ENCODE assay signal across 15 cellular contexts in the genomic region with DNA sequence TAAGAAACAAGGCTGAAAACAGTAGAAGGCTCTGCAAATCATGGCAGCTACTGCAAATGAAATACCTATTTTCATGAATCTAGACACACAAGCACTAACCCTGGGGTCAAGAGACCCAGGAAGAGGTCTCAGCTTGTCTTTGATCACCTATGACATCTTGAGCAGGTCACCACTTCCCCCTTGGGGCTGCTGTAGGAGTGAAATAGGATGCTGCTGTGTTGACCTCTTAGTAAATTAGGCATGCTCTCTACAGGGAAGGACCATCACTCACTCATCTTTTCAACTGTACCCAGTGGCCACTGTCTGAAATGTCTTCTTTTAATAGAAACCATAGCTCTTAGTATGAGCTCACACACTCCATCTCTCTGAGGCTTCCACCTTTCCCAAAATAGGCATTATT.
DNase-seq lines count a peak whose midpoint lies in the region; ATAC-seq and TF ChIP-seq lines count a peak whose summit lies in the region.
"Had no signal": no experiment of that assay in that cellular context is flagged by ENCODE, and none has a peak within 500 bp of the region (broad histone marks: within the 10 kb centered on the region; RNA-seq: fewer than 3 reads in every experiment).

No MANE protein-coding gene starts in this region.

- H3K27me3 Mint-ChIP-seq in stimulated activated naive CD8-positive, alpha-beta T cell treated with anti-CD3 and anti-CD28 coated beads, Interleukin-15, Interleukin-2, amounts not matched to agents 100 ng/mL and 50 ng/mL, for 24 hours: no peaks in the 10 kb centered on the region
- no peaks in the 10 kb centered on the region for H3K27me3 Mint-ChIP-seq in IgD-negative memory B cell
- no peaks in the 10 kb centered on the region for H3K27me3 Mint-ChIP-seq in central memory CD8-positive, alpha-beta T cell

- peaks cover 87% of the 10 kb centered on the region for H3K4me1 Mint-ChIP-seq in stimulated activated naive CD8-positive, alpha-beta T cell treated with anti-CD3 and anti-CD28 coated beads, Interleukin-15, Interleukin-2, amounts not matched to agents 100 ng/mL and 50 ng/mL, for 24 hours (ENCODE audit: low read depth)
- H3K4me1 Mint-ChIP-seq in IgD-negative memory B cell: peaks cover 26 to 41% (median 33%) of the 10 kb centered on the region in 3 donors
- peaks cover 96% of the 10 kb centered on the region for H3K4me1 Mint-ChIP-seq in central memory CD8-positive, alpha-beta T cell

- H3K9me3 ChIP-seq in vagina: no peaks in the 10 kb centered on the region

- no peak overlapping the region for H3K4me3 ChIP-seq in vagina
- H3K4me3 ChIP-seq: upper lobe of right lung had no signal

- peaks cover 16% of the 10 kb centered on the region for H3K9me3 Mint-ChIP-seq in stimulated activated naive CD8-positive, alpha-beta T cell treated with anti-CD3 and anti-CD28 coated beads, Interleukin-15, Interleukin-2, amounts not matched to agents 100 ng/mL and 50 ng/mL, for 24 hours
- peaks cover 1 to 23% (median 12%) of the 10 kb centered on the region in 3 donors for H3K9me3 Mint-ChIP-seq in IgD-negative memory B cell
- H3K9me3 Mint-ChIP-seq in central memory CD8-positive, alpha-beta T cell: peaks cover 2% of the 10 kb centered on the region

- H3K4me3 Mint-ChIP-seq in stimulated activated naive CD8-positive, alpha-beta T cell treated with anti-CD3 and anti-CD28 coated beads, Interleukin-15, Interleukin-2, amounts not matched to agents 100 ng/mL and 50 ng/mL, for 24 hours: no peak overlapping the region
- peak overlapping the region in 1 of 4 donors; percentile 48 for H3K4me3 Mint-ChIP-seq in IgD-negative memory B cell
- H3K4me3 Mint-ChIP-seq in central memory CD8-positive, alpha-beta T cell: peak overlapping the region; percentile 3

- no peak for DNase-seq in stimulated activated naive CD8-positive, alpha-beta T cell treated with anti-CD3 and anti-CD28 coated beads, Interleukin-15, Interleukin-2, amounts not matched to agents 100 U/mL and 50 U/mL, for 24 hours
- DNase-seq in central memory CD8-positive, alpha-beta T cell (ENCODE audit: low spot score in 2 of 2): no peak
- DNase-seq in vagina (ENCODE audit: extremely low spot score in 2 of 2): no peak
- DNase-seq in nucleus accumbens (lab: John Stamatoyannopoulos, UW): no peak
- DNase-seq in NCI-H1930 (lab: John Stamatoyannopoulos, UW): no peak
- no peak for DNase-seq in NCI-H2081 (lab: John Stamatoyannopoulos, UW)
- DNase-seq: activated CD8-positive, alpha-beta memory T cell treated with anti-CD3 and anti-CD28 coated beads, Interleukin-2, amount 50 U/mL, for 48 hours; amygdala; KG1; NCI-H1105 treated with DMSO at 0.1 percent for 48 hours; SK-N-SH; stimulated activated CD4-positive, alpha-beta T cell treated with anti-CD3 and anti-CD28 coated beads, Interleukin-4, amount 100 ng/mL, for 24 hours; upper lobe of right lung had no signal

- H3K36me3 Mint-ChIP-seq in stimulated activated naive CD8-positive, alpha-beta T cell treated with anti-CD3 and anti-CD28 coated beads, Interleukin-15, Interleukin-2, amounts not matched to agents 100 ng/mL and 50 ng/mL, for 24 hours (ENCODE audit: low read depth): peaks cover 92% of the 10 kb centered on the region
- H3K36me3 Mint-ChIP-seq in IgD-negative memory B cell: peaks cover 9% of the 10 kb centered on the region
- peaks cover 17% of the 10 kb centered on the region for H3K36me3 Mint-ChIP-seq in central memory CD8-positive, alpha-beta T cell (ENCODE audit: insufficient read depth)

- intact Hi-C loops in vagina (cut with DNase I): no loop called here

- TF ChIP-seq CTCF in vagina (IDR thresholded peaks at IDR 0.05): no peak

- H3K27me3 ChIP-seq in vagina: no peaks in the 10 kb centered on the region
- H3K27me3 ChIP-seq: upper lobe of right lung had no signal

- peak overlapping the region; percentile 43 for H3K27ac ChIP-seq in vagina
- H3K27ac ChIP-seq: upper lobe of right lung had no signal

- ATAC-seq in stimulated activated naive CD8-positive, alpha-beta T cell treated with anti-CD3 and anti-CD28 coated beads, Interleukin-15, Interleukin-2, amounts not matched to agents 100 U/mL and 50 U/mL, for 24 hours: no peak
- peak; percentile 12 for ATAC-seq in central memory CD8-positive, alpha-beta T cell (replicated peaks; ENCODE audit: extremely low read depth, poor library complexity, severe bottlenecking)

- H3K36me3 ChIP-seq in vagina: no peaks in the 10 kb centered on the region
- H3K36me3 ChIP-seq: upper lobe of right lung had no signal

- peaks cover 29% of the 10 kb centered on the region for H3K4me1 ChIP-seq in vagina
- H3K4me1 ChIP-seq: upper lobe of right lung had no signal

- peak overlapping the region; percentile 79 for H3K27ac Mint-ChIP-seq in stimulated activated naive CD8-positive, alpha-beta T cell treated with anti-CD3 and anti-CD28 coated beads, Interleukin-15, Interleukin-2, amounts not matched to agents 100 ng/mL and 50 ng/mL, for 24 hours
- peak overlapping the region; percentile 12 to 81 (median 28) for H3K27ac Mint-ChIP-seq in IgD-negative memory B cell
- H3K27ac Mint-ChIP-seq in central memory CD8-positive, alpha-beta T cell (ENCODE audit: low read depth): peak overlapping the region; percentile 45

- TF ChIP-seq POLR2A in vagina (IDR thresholded peaks at IDR 0.05): no peak

Comparison
In these comparisons a context has a peak if more than half of its experiments do, and no peak if none do; other contexts are left out.
1. H3K27ac Mint-ChIP-seq: peak in every context shown above with its lines; median percentile 79 in stimulated activated naive CD8-positive, alpha-beta T cell treated with anti-CD3 and anti-CD28 coated beads, Interleukin-15, Interleukin-2, amounts not matched to agents 100 ng/mL and 50 ng/mL, for 24 hours; 45 in central memory CD8-positive, alpha-beta T cell; 28 in IgD-negative memory B cell.